Comparison of ENCODE assay signal across 12 cellular contexts in the genomic region with DNA sequence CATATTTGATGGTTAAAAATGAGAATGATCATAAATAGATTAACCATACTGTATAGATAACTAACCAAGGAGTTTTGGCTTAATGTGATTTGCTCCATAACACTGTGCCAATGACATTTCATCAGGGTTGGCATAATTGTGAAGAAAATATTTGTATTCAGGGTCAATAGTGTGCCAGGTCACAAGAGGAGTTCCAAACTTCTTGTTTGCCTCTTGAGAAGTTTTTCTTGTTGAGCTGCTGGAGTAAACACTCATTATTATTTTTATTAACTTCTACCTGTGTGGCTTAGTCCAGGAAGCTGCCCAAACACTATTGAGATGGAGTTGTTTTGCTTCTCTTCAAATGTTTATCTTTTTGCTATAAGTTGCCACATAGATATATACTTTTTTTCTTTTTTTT. TPM values are rescaled to one million over a fixed set of nuclear protein-coding genes. Genes with fewer than 3 reads are reported as not detected.
DNase-seq lines count a peak whose midpoint lies in the region; ATAC-seq and TF ChIP-seq lines count a peak whose summit lies in the region.
"Had no signal": no experiment of that assay in that cellular context is flagged by ENCODE, and none has a peak within 500 bp of the region (broad histone marks: within the 10 kb centered on the region; RNA-seq: fewer than 3 reads in every experiment).

No MANE protein-coding gene starts in this region.

- intact Hi-C loops in activated T-helper 1 cell treated with anti-CD3 and anti-CD28 coated beads, Interleukin-12 subunit alpha, Interleukin-12 subunit beta, Interleukin-2, Interleukin-4 antibody, amounts not matched to agents 30 ng/mL and 10 ng/mL and 1 ng/mL, durations not matched to agents 14 hours and 24 hours and 36 hours (cut with micrococcal nuclease): no loop called here

- no peak for DNase-seq in activated T-cell treated with anti-CD3 and anti-CD28 coated beads, Interleukin-2, amount 50 U/mL, for 24 hours
- DNase-seq in activated T-cell treated with anti-CD3 and anti-CD28 coated beads for 4 hours: no peak
- DNase-seq in activated T-helper 1 cell treated with anti-CD3 and anti-CD28 coated beads, Interleukin-12 subunit alpha, Interleukin-12 subunit beta, Interleukin-2, Interleukin-4 antibody, amounts not matched to agents 30 ng/mL and 10 ng/mL and 1 ng/mL, durations not matched to agents 14 hours and 24 hours and 36 hours (ENCODE audit: low spot score): no peak
- no peak for DNase-seq in foreskin keratinocyte
- DNase-seq in stimulated activated effector memory CD8-positive, alpha-beta T cell treated with anti-CD3 and anti-CD28 coated beads, Interleukin-12 subunit alpha, Interleukin-12 subunit beta, amount 100 ng/mL, for 72 hours (ENCODE audit: low spot score in 2 of 2): no peak
- no peak for DNase-seq in NK-92 (lab: John Stamatoyannopoulos, UW; ENCODE audit: unreplicated experiment)
- DNase-seq in AG20443 (ENCODE audit: low spot score): no peak
- no peak for DNase-seq in osteocyte (ENCODE audit: extremely low spot score, unreplicated experiment)
- DNase-seq: anterior cingulate cortex, DMS 273 treated with DMSO at 0.1 percent for 48 hours, nucleus accumbens, T1000 had no signal

- H3K27me3 ChIP-seq in foreskin keratinocyte: no peaks in the 10 kb centered on the region

- H3K36me3 Mint-ChIP-seq in activated T-cell treated with anti-CD3 and anti-CD28 coated beads, Interleukin-2, amount 50 U/mL, for 24 hours (ENCODE audit: low read depth): peaks cover 82% of the 10 kb centered on the region
- peaks cover 34% of the 10 kb centered on the region for H3K36me3 Mint-ChIP-seq in activated T-helper 1 cell treated with anti-CD3 and anti-CD28 coated beads, Interleukin-12 subunit alpha, Interleukin-12 subunit beta, Interleukin-2, Interleukin-4 antibody, amounts not matched to agents 30 ng/mL and 10 ng/mL and 1 ng/mL, durations not matched to agents 14 hours and 24 hours and 36 hours (ENCODE audit: low read depth)
- H3K36me3 Mint-ChIP-seq in stimulated activated effector memory CD8-positive, alpha-beta T cell treated with anti-CD3 and anti-CD28 coated beads, Interleukin-12 subunit alpha, Interleukin-12 subunit beta, amount 100 ng/mL, for 72 hours: peaks cover 54% of the 10 kb centered on the region
- peaks cover 15% of the 10 kb centered on the region for H3K36me3 Mint-ChIP-seq in osteocyte (ENCODE audit: unreplicated experiment)

- peaks cover 73% of the 10 kb centered on the region for H3K4me1 Mint-ChIP-seq in activated T-cell treated with anti-CD3 and anti-CD28 coated beads, Interleukin-2, amount 50 U/mL, for 24 hours (ENCODE audit: low read depth)
- peaks cover 65% of the 10 kb centered on the region for H3K4me1 Mint-ChIP-seq in activated T-helper 1 cell treated with anti-CD3 and anti-CD28 coated beads, Interleukin-12 subunit alpha, Interleukin-12 subunit beta, Interleukin-2, Interleukin-4 antibody, amounts not matched to agents 30 ng/mL and 10 ng/mL and 1 ng/mL, durations not matched to agents 14 hours and 24 hours and 36 hours (ENCODE audit: low read depth)
- H3K4me1 Mint-ChIP-seq in stimulated activated effector memory CD8-positive, alpha-beta T cell treated with anti-CD3 and anti-CD28 coated beads, Interleukin-12 subunit alpha, Interleukin-12 subunit beta, amount 100 ng/mL, for 72 hours: peaks cover 69% of the 10 kb centered on the region
- H3K4me1 Mint-ChIP-seq in osteocyte (ENCODE audit: unreplicated experiment): peaks cover 56% of the 10 kb centered on the region

- no peaks in the 10 kb centered on the region for H3K27me3 Mint-ChIP-seq in activated T-cell treated with anti-CD3 and anti-CD28 coated beads, Interleukin-2, amount 50 U/mL, for 24 hours
- no peaks in the 10 kb centered on the region for H3K27me3 Mint-ChIP-seq in activated T-helper 1 cell treated with anti-CD3 and anti-CD28 coated beads, Interleukin-12 subunit alpha, Interleukin-12 subunit beta, Interleukin-2, Interleukin-4 antibody, amounts not matched to agents 30 ng/mL and 10 ng/mL and 1 ng/mL, durations not matched to agents 14 hours and 24 hours and 36 hours (ENCODE audit: insufficient read depth)
- H3K27me3 Mint-ChIP-seq in osteocyte (ENCODE audit: unreplicated experiment): no peaks in the 10 kb centered on the region

- H3K4me3 Mint-ChIP-seq in activated T-cell treated with anti-CD3 and anti-CD28 coated beads, Interleukin-2, amount 50 U/mL, for 24 hours: no peak overlapping the region
- H3K4me3 Mint-ChIP-seq in activated T-helper 1 cell treated with anti-CD3 and anti-CD28 coated beads, Interleukin-12 subunit alpha, Interleukin-12 subunit beta, Interleukin-2, Interleukin-4 antibody, amounts not matched to agents 30 ng/mL and 10 ng/mL and 1 ng/mL, durations not matched to agents 14 hours and 24 hours and 36 hours: no peak overlapping the region
- no peak overlapping the region for H3K4me3 Mint-ChIP-seq in stimulated activated effector memory CD8-positive, alpha-beta T cell treated with anti-CD3 and anti-CD28 coated beads, Interleukin-12 subunit alpha, Interleukin-12 subunit beta, amount 100 ng/mL, for 72 hours
- H3K4me3 Mint-ChIP-seq in osteocyte (ENCODE audit: unreplicated experiment): no peak overlapping the region

- no peaks in the 10 kb centered on the region for H3K9me3 Mint-ChIP-seq in activated T-cell treated with anti-CD3 and anti-CD28 coated beads, Interleukin-2, amount 50 U/mL, for 24 hours
- no peaks in the 10 kb centered on the region for H3K9me3 Mint-ChIP-seq in activated T-helper 1 cell treated with anti-CD3 and anti-CD28 coated beads, Interleukin-12 subunit alpha, Interleukin-12 subunit beta, Interleukin-2, Interleukin-4 antibody, amounts not matched to agents 30 ng/mL and 10 ng/mL and 1 ng/mL, durations not matched to agents 14 hours and 24 hours and 36 hours
- H3K9me3 Mint-ChIP-seq in stimulated activated effector memory CD8-positive, alpha-beta T cell treated with anti-CD3 and anti-CD28 coated beads, Interleukin-12 subunit alpha, Interleukin-12 subunit beta, amount 100 ng/mL, for 72 hours: no peaks in the 10 kb centered on the region
- no peaks in the 10 kb centered on the region for H3K9me3 Mint-ChIP-seq in osteocyte (ENCODE audit: unreplicated experiment)

- TF ChIP-seq CTCF in foreskin keratinocyte (conservative IDR thresholded peaks at IDR 0.05) (no peak), osteocyte (IDR thresholded peaks at IDR 0.05) (no peak)

- H3K4me1 ChIP-seq in foreskin keratinocyte: peaks cover 48% of the 10 kb centered on the region

- peak overlapping the region; percentile 87 for H3K27ac ChIP-seq in foreskin keratinocyte

- peak overlapping the region; percentile 96 for H3K27ac Mint-ChIP-seq in activated T-cell treated with anti-CD3 and anti-CD28 coated beads, Interleukin-2, amount 50 U/mL, for 24 hours
- peak overlapping the region; percentile 99 for H3K27ac Mint-ChIP-seq in activated T-helper 1 cell treated with anti-CD3 and anti-CD28 coated beads, Interleukin-12 subunit alpha, Interleukin-12 subunit beta, Interleukin-2, Interleukin-4 antibody, amounts not matched to agents 30 ng/mL and 10 ng/mL and 1 ng/mL, durations not matched to agents 14 hours and 24 hours and 36 hours
- H3K27ac Mint-ChIP-seq in stimulated activated effector memory CD8-positive, alpha-beta T cell treated with anti-CD3 and anti-CD28 coated beads, Interleukin-12 subunit alpha, Interleukin-12 subunit beta, amount 100 ng/mL, for 72 hours: peak overlapping the region; percentile 98
- no peak overlapping the region for H3K27ac Mint-ChIP-seq in osteocyte (ENCODE audit: unreplicated experiment)

- ATAC-seq in foreskin keratinocyte: no peak
- no peak for ATAC-seq in stimulated activated effector memory CD8-positive, alpha-beta T cell treated with anti-CD3 and anti-CD28 coated beads, Interleukin-12 subunit alpha, Interleukin-12 subunit beta, amount 100 ng/mL, for 72 hours

RNA-seq across cellular contexts. Expression of a gene that starts 7.5 kb away (rescaled TPM):
- total RNA-seq in activated T-helper 1 cell treated with anti-CD3 and anti-CD28 coated beads, Interleukin-12 subunit alpha, Interleukin-12 subunit beta, Interleukin-2, Interleukin-4 antibody, amounts not matched to agents 30 ng/mL and 10 ng/mL and 1 ng/mL, durations not matched to agents 14 hours and 24 hours and 36 hours: 167 and 169 TPM in 2 replicates
- total RNA-seq in foreskin keratinocyte (207 and 209 TPM in 2 replicates), osteocyte (157 and 163 TPM in 2 replicates)
- polyA plus RNA-seq in foreskin keratinocyte: 259 and 272 TPM in 2 replicates

RNA-seq across cellular contexts. Expression of a gene that starts 14.1 kb away (rescaled TPM):
- 74.2 and 74.4 TPM in 2 replicates for total RNA-seq in activated T-helper 1 cell treated with anti-CD3 and anti-CD28 coated beads, Interleukin-12 subunit alpha, Interleukin-12 subunit beta, Interleukin-2, Interleukin-4 antibody, amounts not matched to agents 30 ng/mL and 10 ng/mL and 1 ng/mL, durations not matched to agents 14 hours and 24 hours and 36 hours
- total RNA-seq in foreskin keratinocyte (115 and 121 TPM in 2 replicates), osteocyte (68.9 and 72.4 TPM in 2 replicates)
- 142 and 153 TPM in 2 replicates for polyA plus RNA-seq in foreskin keratinocyte

RNA-seq across cellular contexts. Expression of a gene that starts 38.4 kb away (rescaled TPM):
- total RNA-seq in activated T-helper 1 cell treated with anti-CD3 and anti-CD28 coated beads, Interleukin-12 subunit alpha, Interleukin-12 subunit beta, Interleukin-2, Interleukin-4 antibody, amounts not matched to agents 30 ng/mL and 10 ng/mL and 1 ng/mL, durations not matched to agents 14 hours and 24 hours and 36 hours: 0.08 TPM in 1 of 2 replicates, not detected in the other
- 0.68 and 0.78 TPM in 2 replicates for total RNA-seq in foreskin keratinocyte
- polyA plus RNA-seq in foreskin keratinocyte: 0.27 and 0.41 TPM in 2 replicates
- 8.2 and 10.1 TPM in 2 replicates for total RNA-seq in osteocyte
